1 cellular context compared by ENCODE assay signal in genomic region chr19:27794444-27795042, GRCh38.
TF ChIP-seq lines count a peak whose summit lies in the region.

No MANE protein-coding gene starts in this region.

TF ChIP-seq in SK-N-SH, 30 proteins besides CTCF, POLR2A, EP300 and RAD21 (continued from another document):
- TF ChIP-seq ZBTB33 (IDR thresholded peaks at IDR 0.05; ENCODE audit: borderline replicate concordance, low read depth) (no peak), FOXM1 (IDR thresholded peaks at IDR 0.05; ENCODE audit: low read depth) (no peak), RCOR1 (IDR thresholded peaks at IDR 0.05; ENCODE audit: low read length) (no peak), NFIC (IDR thresholded peaks at IDR 0.05; ENCODE audit: borderline replicate concordance) (no peak), TAF1 (IDR thresholded peaks at IDR 0.05; ENCODE audit: borderline replicate concordance, low read depth, low read length) (no peak), JUND (IDR thresholded peaks at IDR 0.05) (no peak), USF1 (IDR thresholded peaks at IDR 0.05; ENCODE audit: borderline replicate concordance, low read depth) (no peak)
